Comparison of ENCODE assay signal across 16 cellular contexts in the genomic region with DNA sequence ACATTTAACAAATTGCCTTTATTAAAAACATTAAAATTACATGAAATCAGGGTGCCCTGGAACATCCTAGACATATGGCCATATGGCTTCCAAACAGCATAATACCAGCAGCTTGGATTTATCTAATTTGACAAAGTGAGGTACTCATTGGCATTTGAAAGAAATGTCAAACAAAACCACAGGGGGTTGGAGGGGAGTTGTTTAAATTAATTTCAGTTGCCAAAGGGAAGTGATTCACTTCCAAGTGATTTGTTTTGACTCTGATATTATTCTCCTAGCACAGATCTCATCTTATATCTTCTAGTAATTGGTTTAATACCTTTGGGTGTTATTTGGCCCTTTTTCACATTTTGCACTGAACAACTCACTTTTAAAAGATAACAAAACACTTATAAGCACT. TPM values are rescaled to one million over a fixed set of nuclear protein-coding genes. Genes with fewer than 3 reads are reported as not detected.
DNase-seq lines count a peak whose midpoint lies in the region; ATAC-seq and TF ChIP-seq lines count a peak whose summit lies in the region.
"Had no signal": no experiment of that assay in that cellular context is flagged by ENCODE, and none has a peak within 500 bp of the region (broad histone marks: within the 10 kb centered on the region; RNA-seq: fewer than 3 reads in every experiment).

No MANE protein-coding gene starts in this region.

- H4K20me1 ChIP-seq in mammary epithelial cell (ENCODE audit: insufficient read depth, low read length) = no peaks in the 10 kb centered on the region

- dilution Hi-C loops in mammary epithelial cell (cut with HindIII; ENCODE audit: low sequenced_read_pairs) = no loop called here

- no peaks in the 10 kb centered on the region for H3K27me3 ChIP-seq in mammary epithelial cell (ENCODE audit: insufficient read depth, low read length)
- no peaks in the 10 kb centered on the region for H3K27me3 ChIP-seq in adrenal gland
- H3K27me3 ChIP-seq: suprapubic skin had no signal

- no peak overlapping the region for H3K27ac Mint-ChIP-seq in activated T-cell treated with anti-CD3 and anti-CD28 coated beads, Interleukin-2, amount 50 U/mL, for 72 hours
- H3K27ac Mint-ChIP-seq in activated T-cell treated with anti-CD3 and anti-CD28 coated beads, Interleukin-2, amount 50 U/mL, for 24 hours = no peak overlapping the region
- H3K27ac Mint-ChIP-seq in stimulated activated effector memory CD8-positive, alpha-beta T cell treated with anti-CD3 and anti-CD28 coated beads, Interleukin-12 subunit alpha, Interleukin-12 subunit beta, amount 100 ng/mL, for 72 hours = no peak overlapping the region

- H3K79me2 ChIP-seq in mammary epithelial cell (ENCODE audit: insufficient read depth, low read length) = no peaks in the 10 kb centered on the region

- H3K9ac ChIP-seq in mammary epithelial cell (ENCODE audit: insufficient read depth, low read length) = no peak overlapping the region
- H3K9ac ChIP-seq: GM23248 had no signal

- peaks cover 0 to 1% of the 10 kb centered on the region in 2 donors for H3K36me3 Mint-ChIP-seq in activated T-cell treated with anti-CD3 and anti-CD28 coated beads, Interleukin-2, amount 50 U/mL, for 72 hours (ENCODE audit: insufficient read depth in 2 of 2)
- no peaks in the 10 kb centered on the region for H3K36me3 Mint-ChIP-seq in activated T-cell treated with anti-CD3 and anti-CD28 coated beads, Interleukin-2, amount 50 U/mL, for 24 hours (ENCODE audit: low read depth)
- H3K36me3 Mint-ChIP-seq in stimulated activated effector memory CD8-positive, alpha-beta T cell treated with anti-CD3 and anti-CD28 coated beads, Interleukin-12 subunit alpha, Interleukin-12 subunit beta, amount 100 ng/mL, for 72 hours = no peaks in the 10 kb centered on the region

- in situ Hi-C loops in mammary epithelial cell (cut with MboI; ENCODE audit: low sequenced_read_pairs in 2 of 2) = no loop called here

- H3K9me3 ChIP-seq in mammary epithelial cell (replicated peaks; ENCODE audit: insufficient read depth, low read length) (no peaks in the 10 kb centered on the region), adrenal gland (replicated peaks in 1 of 3) (no peaks in the 10 kb centered on the region)
- H3K9me3 ChIP-seq: left ventricle myocardium inferior, suprapubic skin had no signal

- ATAC-seq in activated T-cell treated with anti-CD3 and anti-CD28 coated beads, Interleukin-2, amount 50 U/mL, for 72 hours (replicated peaks in 1 of 2) = no peak
- peak; percentile 31 for ATAC-seq in stimulated activated effector memory CD8-positive, alpha-beta T cell treated with anti-CD3 and anti-CD28 coated beads, Interleukin-12 subunit alpha, Interleukin-12 subunit beta, amount 100 ng/mL, for 72 hours
- ATAC-seq: K562 had no signal

- H3K27ac ChIP-seq in mammary epithelial cell (ENCODE audit: insufficient read depth, low read depth, low read length) (peak overlapping the region; percentile 35), adrenal gland (no peak overlapping the region)
- H3K27ac ChIP-seq: GM23248, left ventricle myocardium inferior, suprapubic skin had no signal

- H3K4me3 ChIP-seq in mammary epithelial cell (replicated peaks in 1 of 3; ENCODE audit: insufficient read depth in 1 of 3, low read depth in 2 of 3, low read length in 3 of 3) = no peak overlapping the region
- no peak overlapping the region for H3K4me3 ChIP-seq in adrenal gland
- H3K4me3 ChIP-seq: GM23248, K562, left ventricle myocardium inferior, suprapubic skin had no signal

- no TSS peak for BruUV-seq in mammary epithelial cell (replicated peaks; lab: Mats Ljungman, UMichigan)

- H3K36me3 ChIP-seq in mammary epithelial cell (ENCODE audit: insufficient read depth, low read length) (no peaks in the 10 kb centered on the region), adrenal gland (replicated peaks in 1 of 2) (no peaks in the 10 kb centered on the region)
- H3K36me3 ChIP-seq: left ventricle myocardium inferior, suprapubic skin had no signal

- peak overlapping the region; percentile 8 to 45 for H3K4me3 Mint-ChIP-seq in activated T-cell treated with anti-CD3 and anti-CD28 coated beads, Interleukin-2, amount 50 U/mL, for 72 hours
- H3K4me3 Mint-ChIP-seq in activated T-cell treated with anti-CD3 and anti-CD28 coated beads, Interleukin-2, amount 50 U/mL, for 24 hours = no peak overlapping the region
- no peak overlapping the region for H3K4me3 Mint-ChIP-seq in stimulated activated effector memory CD8-positive, alpha-beta T cell treated with anti-CD3 and anti-CD28 coated beads, Interleukin-12 subunit alpha, Interleukin-12 subunit beta, amount 100 ng/mL, for 72 hours

- H2AFZ ChIP-seq in mammary epithelial cell (ENCODE audit: low read depth, low read length) = no peak overlapping the region
- H2AFZ ChIP-seq: GM23248 had no signal

- CTCF ChIA-PET in mammary epithelial cell (lab: Charles Lee; ENCODE audit: low non-redundant PET) = no interaction called here

- peaks cover 27% of the 10 kb centered on the region for H3K4me1 Mint-ChIP-seq in activated T-cell treated with anti-CD3 and anti-CD28 coated beads, Interleukin-2, amount 50 U/mL, for 72 hours (ENCODE audit: low read depth)
- peaks cover 23% of the 10 kb centered on the region for H3K4me1 Mint-ChIP-seq in activated T-cell treated with anti-CD3 and anti-CD28 coated beads, Interleukin-2, amount 50 U/mL, for 24 hours (ENCODE audit: low read depth)
- H3K4me1 Mint-ChIP-seq in stimulated activated effector memory CD8-positive, alpha-beta T cell treated with anti-CD3 and anti-CD28 coated beads, Interleukin-12 subunit alpha, Interleukin-12 subunit beta, amount 100 ng/mL, for 72 hours = peaks cover 24% of the 10 kb centered on the region

- H3K4me2 ChIP-seq in mammary epithelial cell (ENCODE audit: insufficient read depth, low read depth, low read length) = peak overlapping the region; percentile 15

- TF ChIP-seq CTCF in mammary epithelial cell (conservative IDR thresholded peaks at IDR 0.05 in 1 of 2, IDR thresholded peaks at IDR 0.05 in 1 of 2; ENCODE audit: extremely low read depth in 1 of 2, insufficient read depth in 1 of 2, low read depth in 1 of 2, low read length in 2 of 2) (no peak), adrenal gland (IDR thresholded peaks at IDR 0.05) (no peak)

- no peak for DNase-seq in activated T-cell treated with anti-CD3 and anti-CD28 coated beads, Interleukin-2, amount 50 U/mL, for 72 hours
- DNase-seq in activated T-cell treated with anti-CD3 and anti-CD28 coated beads, Interleukin-2, amount 50 U/mL, for 24 hours = no peak
- DNase-seq in NCI-H226 (peak; percentile 47), mammary epithelial cell (peak; percentile 53), cortex of kidney (lab: John Stamatoyannopoulos, UW) (no peak), adrenal gland (no peak)
- no peak for DNase-seq in stimulated activated effector memory CD8-positive, alpha-beta T cell treated with anti-CD3 and anti-CD28 coated beads, Interleukin-12 subunit alpha, Interleukin-12 subunit beta, amount 100 ng/mL, for 72 hours (ENCODE audit: low spot score in 2 of 2)
- no peak for DNase-seq in stimulated activated CD4-positive, alpha-beta T cell treated with anti-CD3 and anti-CD28 coated beads, Interleukin-15, amount 100 ng/mL, for 24 hours
- DNase-seq: activated CD4-positive, CD25-positive, alpha-beta regulatory T cell; GM23248; left ventricle myocardium inferior; NCI-H1436; posterior cingulate gyrus; stimulated activated CD4-positive, alpha-beta T cell treated with anti-CD3 and anti-CD28 coated beads, Interleukin-12 subunit alpha, Interleukin-12 subunit beta, amount 100 ng/mL, for 4 hours had no signal

- peaks cover 0 to 2% of the 10 kb centered on the region in 2 donors for H3K9me3 Mint-ChIP-seq in activated T-cell treated with anti-CD3 and anti-CD28 coated beads, Interleukin-2, amount 50 U/mL, for 72 hours
- H3K9me3 Mint-ChIP-seq in activated T-cell treated with anti-CD3 and anti-CD28 coated beads, Interleukin-2, amount 50 U/mL, for 24 hours = no peaks in the 10 kb centered on the region
- no peaks in the 10 kb centered on the region for H3K9me3 Mint-ChIP-seq in stimulated activated effector memory CD8-positive, alpha-beta T cell treated with anti-CD3 and anti-CD28 coated beads, Interleukin-12 subunit alpha, Interleukin-12 subunit beta, amount 100 ng/mL, for 72 hours

- intact Hi-C loops in mammary epithelial cell (cut with micrococcal nuclease) = no loop called here
- intact Hi-C loops in adrenal gland (cut with DNase I) = no loop called here

- TF ChIP-seq POLR2A in adrenal gland (IDR thresholded peaks at IDR 0.05) = no peak

- H3K4me1 ChIP-seq in mammary epithelial cell (ENCODE audit: insufficient read depth, low read length) (peaks cover 21% of the 10 kb centered on the region), adrenal gland (replicated peaks in 1 of 2) (no peaks in the 10 kb centered on the region)
- H3K4me1 ChIP-seq: suprapubic skin had no signal

- H3K27me3 Mint-ChIP-seq in activated T-cell treated with anti-CD3 and anti-CD28 coated beads, Interleukin-2, amount 50 U/mL, for 72 hours (ENCODE audit: low read depth) = peaks cover 15% of the 10 kb centered on the region
- H3K27me3 Mint-ChIP-seq in activated T-cell treated with anti-CD3 and anti-CD28 coated beads, Interleukin-2, amount 50 U/mL, for 24 hours = peaks cover 3% of the 10 kb centered on the region

RNA-seq across cellular contexts. Expression of gene POU2F1, which starts 24.5 kb away (rescaled TPM):
- total RNA-seq in activated T-cell treated with anti-CD3 and anti-CD28 coated beads, Interleukin-2, amount 50 U/mL, for 72 hours = 10 to 100 TPM; 29.4 to 39.6 TPM
- total RNA-seq in mammary epithelial cell (10 to 100 TPM; 10.2 to 14.4 TPM), adrenal gland (10 to 100 TPM in 7 of 8 donors, 1 to 10 TPM in 1; 6.9 to 52.5 (median 15.0) TPM)
- polyA plus RNA-seq in mammary epithelial cell (8.9 TPM), adrenal gland (1 to 10 TPM; 3.2 to 4.9 (median 3.7) TPM)
- polyA minus RNA-seq in mammary epithelial cell = 6.0 TPM

Comparison
In these comparisons a context has a peak if more than half of its experiments do, and no peak if none do; other contexts are left out.
1. H3K4me3 Mint-ChIP-seq: peak in activated T-cell treated with anti-CD3 and anti-CD28 coated beads, Interleukin-2, amount 50 U/mL, for 72 hours (2 of 2); none in activated T-cell treated with anti-CD3 and anti-CD28 coated beads, Interleukin-2, amount 50 U/mL, for 24 hours (single experiment) and stimulated activated effector memory CD8-positive, alpha-beta T cell treated with anti-CD3 and anti-CD28 coated beads, Interleukin-12 subunit alpha, Interleukin-12 subunit beta, amount 100 ng/mL, for 72 hours (single experiment).
2. DNase-seq: peak in NCI-H226 (single experiment) and mammary epithelial cell (single experiment); none in activated T-cell treated with anti-CD3 and anti-CD28 coated beads, Interleukin-2, amount 50 U/mL, for 72 hours (0 of 2), activated T-cell treated with anti-CD3 and anti-CD28 coated beads, Interleukin-2, amount 50 U/mL, for 24 hours (single experiment), stimulated activated effector memory CD8-positive, alpha-beta T cell treated with anti-CD3 and anti-CD28 coated beads, Interleukin-12 subunit alpha, Interleukin-12 subunit beta, amount 100 ng/mL, for 72 hours (0 of 2), stimulated activated CD4-positive, alpha-beta T cell treated with anti-CD3 and anti-CD28 coated beads, Interleukin-15, amount 100 ng/mL, for 24 hours (single experiment), cortex of kidney (single experiment) and adrenal gland (0 of 7).